ENCODE assay signal across 32 cellular contexts in genomic region chr9:133583111-133583510, GRCh38. TPM values are rescaled to one million over a fixed set of nuclear protein-coding genes. Genes with fewer than 3 reads are reported as not detected.
"Had no signal": no experiment of that assay in that cellular context is flagged by ENCODE, and none has a peak within 500 bp of the region (broad histone marks: within the 10 kb centered on the region; RNA-seq: fewer than 3 reads in every experiment).

No MANE protein-coding gene starts in this region.

- H3K4me3 ChIP-seq: esophagus muscularis mucosa, prostate gland, thyroid gland, uterus had no signal

- H3K36me3 Mint-ChIP-seq: activated naive CD8-positive, alpha-beta T cell treated with anti-CD3 and anti-CD28 coated beads for 36 hours; mesothelial cell of epicardium; natural killer cell had no signal

- ATAC-seq: activated CD4-positive, alpha-beta T cell treated with anti-CD3 and anti-CD28 coated beads for 36 hours; activated T-cell treated with anti-CD3 and anti-CD28 coated beads, Interleukin-2, amount 50 U/mL, for 4 hours; natural killer cell had no signal

- H3K27ac Mint-ChIP-seq: activated B cell treated with CpG ODN at 0.5 μM for 24 hours; activated CD4-positive, alpha-beta T cell treated with anti-CD3 and anti-CD28 coated beads for 36 hours; activated naive CD8-positive, alpha-beta T cell treated with anti-CD3 and anti-CD28 coated beads for 36 hours; activated T-helper 2 cell treated with anti-CD3 and anti-CD28 coated beads, Interferon-gamma antibody, Interleukin-2, Interleukin-4, amounts not matched to agents 10 μg/mL and 5 μg/mL and 100 μg/mL, durations not matched to agents 14 hours and 24 hours and 36 hours; natural killer cell; stimulated activated naive CD8-positive, alpha-beta T cell treated with anti-CD3 and anti-CD28 coated beads, Interleukin-15, Interleukin-2, amounts not matched to agents 100 ng/mL and 50 ng/mL, for 24 hours; T-helper 1 cell treated with Interleukin-12 subunit alpha and Interleukin-12 subunit beta and Interleukin-4 antibody, amounts not matched to agents 30 μg/mL and 1 μg/mL, for 36 hours had no signal

- H3K9me3 ChIP-seq: esophagus muscularis mucosa, prostate gland, thyroid gland, uterus had no signal

- H3K9me3 Mint-ChIP-seq: activated B cell treated with CpG ODN at 0.5 μM for 24 hours; activated naive CD8-positive, alpha-beta T cell treated with anti-CD3 and anti-CD28 coated beads for 36 hours; activated T-cell treated with anti-CD3 and anti-CD28 coated beads, Interleukin-2, amount 50 U/mL, for 4 hours; activated T-helper 2 cell treated with anti-CD3 and anti-CD28 coated beads, Interferon-gamma antibody, Interleukin-2, Interleukin-4, amounts not matched to agents 10 μg/mL and 5 μg/mL and 100 μg/mL, durations not matched to agents 14 hours and 24 hours and 36 hours; central memory CD8-positive, alpha-beta T cell; mesothelial cell of epicardium; natural killer cell; stimulated activated naive CD8-positive, alpha-beta T cell treated with anti-CD3 and anti-CD28 coated beads, Interleukin-15, Interleukin-2, amounts not matched to agents 100 ng/mL and 50 ng/mL, for 24 hours; T-helper 1 cell treated with Interleukin-12 subunit alpha and Interleukin-12 subunit beta and Interleukin-4 antibody, amounts not matched to agents 30 μg/mL and 1 μg/mL, for 36 hours had no signal

- DNase-seq: activated B cell treated with CpG ODN at 0.5 μM for 24 hours; activated CD4-positive, alpha-beta T cell treated with anti-CD3 and anti-CD28 coated beads for 36 hours; activated CD4-positive, alpha-beta T cell treated with anti-CD3 and anti-CD28 coated beads, Interleukin-2, amount 50 U/mL, for 4 hours; activated CD8-positive, alpha-beta memory T cell treated with anti-CD3 and anti-CD28 coated beads, Interleukin-2, amount 50 U/mL, for 48 hours; activated naive CD4-positive, alpha-beta T cell treated with Interleukin-2 at 50 U/mL for 16 hours; activated naive CD8-positive, alpha-beta T cell treated with anti-CD3 and anti-CD28 coated beads for 36 hours; activated T-cell treated with anti-CD3 and anti-CD28 coated beads, Interleukin-2, amount 50 U/mL, for 4 hours; effector memory CD4-positive, alpha-beta T cell; glutamatergic neuron; hippocampal formation; kidney glomerular epithelial cell; natural killer cell; stimulated activated CD4-positive, alpha-beta T cell treated with anti-CD3 and anti-CD28 coated beads, Interleukin-1b, Interleukin-23, amount 100 ng/mL, for 48 hours; substantia nigra; T1000; thyroid gland; uterus had no signal

- H3K4me3 Mint-ChIP-seq: activated B cell treated with CpG ODN at 0.5 μM for 24 hours; activated CD4-positive, alpha-beta T cell treated with anti-CD3 and anti-CD28 coated beads for 36 hours; activated naive CD8-positive, alpha-beta T cell treated with anti-CD3 and anti-CD28 coated beads for 36 hours; activated T-cell treated with anti-CD3 and anti-CD28 coated beads, Interleukin-2, amount 50 U/mL, for 4 hours; central memory CD8-positive, alpha-beta T cell; mesothelial cell of epicardium; natural killer cell; stimulated activated naive CD8-positive, alpha-beta T cell treated with anti-CD3 and anti-CD28 coated beads, Interleukin-15, Interleukin-2, amounts not matched to agents 100 ng/mL and 50 ng/mL, for 24 hours; T-helper 1 cell treated with Interleukin-12 subunit alpha and Interleukin-12 subunit beta and Interleukin-4 antibody, amounts not matched to agents 30 μg/mL and 1 μg/mL, for 36 hours had no signal

- H3K27me3 ChIP-seq: uterus had no signal

- H3K27ac ChIP-seq: esophagus muscularis mucosa, prostate gland, uterus had no signal

- H3K36me3 ChIP-seq: esophagus muscularis mucosa, prostate gland, thyroid gland, uterus had no signal

- H3K4me1 Mint-ChIP-seq: activated naive CD8-positive, alpha-beta T cell treated with anti-CD3 and anti-CD28 coated beads for 36 hours; central memory CD8-positive, alpha-beta T cell had no signal

RNA-seq across cellular contexts. Expression of gene FAM163B, which starts 26.1 kb away (rescaled TPM):
- total RNA-seq: activated B cell treated with CpG ODN at 0.5 μM for 24 hours; activated CD4-positive, alpha-beta T cell treated with anti-CD3 and anti-CD28 coated beads for 36 hours; activated CD8-positive, alpha-beta memory T cell treated with anti-CD3 and anti-CD28 coated beads for 36 hours; activated naive CD8-positive, alpha-beta T cell treated with anti-CD3 and anti-CD28 coated beads for 36 hours; activated T-cell treated with anti-CD3 and anti-CD28 coated beads, Interleukin-2, amount 50 U/mL, for 4 hours; activated T-helper 2 cell treated with anti-CD3 and anti-CD28 coated beads, Interferon-gamma antibody, Interleukin-2, Interleukin-4, amounts not matched to agents 10 μg/mL and 5 μg/mL and 100 μg/mL, durations not matched to agents 14 hours and 24 hours and 36 hours; astrocyte; dermis microvascular lymphatic vessel endothelial cell; endothelial cell of umbilical vein; esophagus muscularis mucosa; lower leg skin; natural killer cell; osteocyte; skeletal muscle tissue; thyroid gland; uterus had no signal
- polyA plus RNA-seq: endothelial cell of umbilical vein had no signal

RNA-seq across cellular contexts. Expression of gene ADAMTSL2, which starts 48.6 kb away (rescaled TPM):
- total RNA-seq: activated B cell treated with CpG ODN at 0.5 μM for 24 hours; activated T-helper 2 cell treated with anti-CD3 and anti-CD28 coated beads, Interferon-gamma antibody, Interleukin-2, Interleukin-4, amounts not matched to agents 10 μg/mL and 5 μg/mL and 100 μg/mL, durations not matched to agents 14 hours and 24 hours and 36 hours; endothelial cell of umbilical vein; natural killer cell had no signal
- polyA plus RNA-seq: endothelial cell of umbilical vein had no signal

RNA-seq across cellular contexts. Expression of gene DBH, which starts 53.1 kb away (rescaled TPM):
- total RNA-seq: activated B cell treated with CpG ODN at 0.5 μM for 24 hours; activated CD4-positive, alpha-beta T cell treated with anti-CD3 and anti-CD28 coated beads for 36 hours; activated CD8-positive, alpha-beta memory T cell treated with anti-CD3 and anti-CD28 coated beads for 36 hours; activated naive CD8-positive, alpha-beta T cell treated with anti-CD3 and anti-CD28 coated beads for 36 hours; activated T-cell treated with anti-CD3 and anti-CD28 coated beads, Interleukin-2, amount 50 U/mL, for 4 hours; activated T-helper 2 cell treated with anti-CD3 and anti-CD28 coated beads, Interferon-gamma antibody, Interleukin-2, Interleukin-4, amounts not matched to agents 10 μg/mL and 5 μg/mL and 100 μg/mL, durations not matched to agents 14 hours and 24 hours and 36 hours; astrocyte; dermis microvascular lymphatic vessel endothelial cell; endothelial cell of umbilical vein; mesothelial cell of epicardium; natural killer cell; osteocyte; prostate gland; skeletal muscle tissue had no signal
- polyA plus RNA-seq: endothelial cell of umbilical vein had no signal

RNA-seq across cellular contexts. Expression of gene MYMK, which starts 58.4 kb away (rescaled TPM):
- total RNA-seq: activated B cell treated with CpG ODN at 0.5 μM for 24 hours; activated CD4-positive, alpha-beta T cell treated with anti-CD3 and anti-CD28 coated beads for 36 hours; activated CD8-positive, alpha-beta memory T cell treated with anti-CD3 and anti-CD28 coated beads for 36 hours; activated naive CD8-positive, alpha-beta T cell treated with anti-CD3 and anti-CD28 coated beads for 36 hours; activated T-cell treated with anti-CD3 and anti-CD28 coated beads, Interleukin-2, amount 50 U/mL, for 4 hours; activated T-helper 2 cell treated with anti-CD3 and anti-CD28 coated beads, Interferon-gamma antibody, Interleukin-2, Interleukin-4, amounts not matched to agents 10 μg/mL and 5 μg/mL and 100 μg/mL, durations not matched to agents 14 hours and 24 hours and 36 hours; astrocyte; dermis microvascular lymphatic vessel endothelial cell; endothelial cell of umbilical vein; esophagus muscularis mucosa; frontal cortex; lower leg skin; mesothelial cell of epicardium; natural killer cell; osteocyte; prostate gland; thyroid gland; uterus had no signal
- polyA plus RNA-seq: endothelial cell of umbilical vein had no signal
